8 cellular contexts compared by ENCODE assay signal in the genomic region with DNA sequence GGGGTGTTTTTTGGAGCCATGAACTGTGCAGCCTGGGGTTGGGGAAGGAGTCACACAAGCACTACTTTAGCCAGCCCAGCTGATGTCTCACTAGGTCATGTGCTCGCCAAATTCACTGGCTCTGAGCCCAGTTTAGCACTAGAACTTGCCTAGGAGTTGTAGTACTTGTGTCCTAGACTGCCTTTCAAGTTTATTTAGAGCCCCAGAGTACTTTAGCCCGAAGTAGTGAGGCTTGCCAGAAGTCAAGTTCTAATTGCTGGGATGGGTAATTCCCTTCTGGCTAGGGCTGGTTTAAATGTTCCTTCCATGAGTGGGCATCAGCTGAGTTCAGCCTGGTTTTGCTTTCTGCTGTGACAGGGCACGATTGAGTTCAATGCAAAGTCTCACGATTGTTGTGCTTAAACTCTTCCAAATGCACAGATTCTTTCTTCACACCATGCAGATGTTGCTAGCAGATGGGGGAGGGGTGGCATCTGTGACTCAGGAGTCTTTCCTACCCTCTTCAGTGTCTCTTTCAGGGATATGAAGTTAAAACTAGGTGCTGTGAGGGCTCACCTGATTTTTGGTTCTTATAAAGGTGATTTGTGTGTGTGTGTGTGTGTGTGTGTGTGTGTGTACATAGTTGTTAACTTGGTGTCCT.
DNase-seq lines count a peak whose midpoint lies in the region; ATAC-seq and TF ChIP-seq lines count a peak whose summit lies in the region.
"Had no signal": no experiment of that assay in that cellular context is flagged by ENCODE, and none has a peak within 500 bp of the region (broad histone marks: within the 10 kb centered on the region; RNA-seq: fewer than 3 reads in every experiment).

No MANE protein-coding gene starts in this region.

- no peak overlapping the region for H3K4me3 ChIP-seq in Loucy (ENCODE audit: low read length, poor library complexity, severe bottlenecking)
- H3K4me3 ChIP-seq in choroid plexus epithelial cell (ENCODE audit: low read depth, low read length), result no peak overlapping the region
- H3K4me3 ChIP-seq in left lung, result no peak overlapping the region
- H3K4me3 ChIP-seq in tibial nerve, result no peak overlapping the region

- H3K36me3 ChIP-seq in Loucy (ENCODE audit: insufficient read depth, low read length), result no peaks in the 10 kb centered on the region
- no peaks in the 10 kb centered on the region for H3K36me3 ChIP-seq in left lung
- no peaks in the 10 kb centered on the region for H3K36me3 ChIP-seq in tibial nerve

- H4K20me1 ChIP-seq in Loucy (ENCODE audit: insufficient read depth, low read length, poor library complexity, severe bottlenecking), result no peaks in the 10 kb centered on the region

- no peak overlapping the region for H3K4me2 ChIP-seq in Loucy (ENCODE audit: low read depth, low read length, poor library complexity, severe bottlenecking)

- TF ChIP-seq POLR2A in tibial nerve (IDR thresholded peaks at IDR 0.05), result no peak

- 26 to 31% methylated on average over 4 of the region's 4 CpGs for WGBS in tibial nerve, 2 donors

- TF ChIP-seq CTCF in Loucy (conservative IDR thresholded peaks at IDR 0.05; ENCODE audit: low read length) (no peak), choroid plexus epithelial cell (conservative IDR thresholded peaks at IDR 0.05; ENCODE audit: low read depth, low read length) (no peak), left lung (IDR thresholded peaks at IDR 0.05) (no peak), tibial nerve (IDR thresholded peaks at IDR 0.05) (no peak)

- H3K9me2 ChIP-seq in Loucy (replicated peaks; ENCODE audit: low read depth, low read length), result no peaks in the 10 kb centered on the region

- H3K27me3 ChIP-seq in Loucy (ENCODE audit: insufficient read depth, low read length, poor library complexity, severe bottlenecking) (no peaks in the 10 kb centered on the region), left lung (no peaks in the 10 kb centered on the region), tibial nerve (no peaks in the 10 kb centered on the region)

- H3K27ac ChIP-seq in left lung (peak overlapping the region in 1 of 2 donors; percentile 56), tibial nerve (peak overlapping the region in 2 of 4 donors; percentile 23 to 63)

- ATAC-seq in left lung, result peak; percentile 95
- no peak for ATAC-seq in HG02798 (IDR thresholded peaks at IDR 0.05; ENCODE audit: poor library complexity, unreplicated experiment)

- peak overlapping the region; percentile 20; the same call in 1 of the 2 replicates for H2AFZ ChIP-seq in Loucy (ENCODE audit: low read length)

- H3K79me2 ChIP-seq in Loucy (ENCODE audit: insufficient read depth, low read length), result no peaks in the 10 kb centered on the region

- intact Hi-C loops in left lung (cut with DNase I), result no loop called here

- peaks cover 6% of the 10 kb centered on the region for H3K4me1 ChIP-seq in Loucy (ENCODE audit: insufficient read depth, low read length, poor library complexity, severe bottlenecking)
- H3K4me1 ChIP-seq in left lung, result peaks cover 2 to 9% of the 10 kb centered on the region in 2 donors
- peaks cover 0 to 17% (median 4%) of the 10 kb centered on the region in 4 donors for H3K4me1 ChIP-seq in tibial nerve

- peak; percentile 91 for DNase-seq in choroid plexus epithelial cell (ENCODE audit: low read depth)
- peak in 1 of 2 donors; percentile 88 for DNase-seq in left lung
- peak; percentile 52 to 81 for DNase-seq in tibial nerve (ENCODE audit: low spot score in 2 of 2)
- no peak for DNase-seq in activated gamma-delta T cell treated with Interleukin-2 at 50 U/mL for 16 hours
- no peak for DNase-seq in NCI-H526 treated with DMSO at 0.1 percent for 48 hours (lab: John Stamatoyannopoulos, UW)
- DNase-seq: NCI-H2029 treated with DMSO at 0.1 percent for 48 hours had no signal

- H3K9me3 ChIP-seq in Loucy (ENCODE audit: insufficient read depth, low read depth, low read length), result no peaks in the 10 kb centered on the region
- peaks cover 0 to 6% of the 10 kb centered on the region in 2 donors for H3K9me3 ChIP-seq in left lung
- H3K9me3 ChIP-seq in tibial nerve, result no peaks in the 10 kb centered on the region

- TF ChIP-seq EP300 in tibial nerve (IDR thresholded peaks at IDR 0.05), result peak in 1 of 2 donors; percentile 58

- H3F3A ChIP-seq in Loucy (ENCODE audit: low read depth), result no peaks in the 10 kb centered on the region

- no peak overlapping the region for H3K9ac ChIP-seq in Loucy (ENCODE audit: low read depth, low read length, poor library complexity, severe bottlenecking)

Comparison
In these comparisons a context has a peak if more than half of its experiments do, and no peak if none do; other contexts are left out.
1. DNase-seq: peak in choroid plexus epithelial cell (single experiment) and tibial nerve (2 of 2); none in activated gamma-delta T cell treated with Interleukin-2 at 50 U/mL for 16 hours (single experiment) and NCI-H526 treated with DMSO at 0.1 percent for 48 hours (single experiment).